ENCODE assay signal across 20 cellular contexts in the genomic region with DNA sequence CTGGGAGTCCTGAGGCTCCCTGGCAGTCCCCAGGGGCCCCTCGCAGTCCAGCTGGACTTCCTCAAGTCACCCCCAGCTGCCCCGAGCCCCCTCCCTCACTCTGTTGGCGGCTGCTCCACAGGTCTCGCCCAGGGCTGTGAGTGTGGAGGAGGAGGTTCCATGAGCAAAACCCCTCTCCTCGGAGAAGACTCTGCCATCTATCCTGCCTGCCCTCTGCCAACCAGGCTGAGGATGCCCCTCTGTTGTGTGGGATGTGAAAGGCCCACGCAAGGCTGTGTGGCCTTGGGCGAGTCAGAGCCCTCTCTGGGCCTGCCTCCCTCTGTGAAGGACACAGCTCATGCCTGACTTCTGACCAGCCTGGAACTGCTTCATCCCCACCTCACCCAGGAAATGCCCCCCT. TPM values are rescaled to one million over a fixed set of nuclear protein-coding genes. Genes with fewer than 3 reads are reported as not detected.
DNase-seq lines count a peak whose midpoint lies in the region; ATAC-seq and TF ChIP-seq lines count a peak whose summit lies in the region.
"Had no signal": no experiment of that assay in that cellular context is flagged by ENCODE, and none has a peak within 500 bp of the region (broad histone marks: within the 10 kb centered on the region; RNA-seq: fewer than 3 reads in every experiment).

No MANE protein-coding gene starts in this region.

- peak overlapping the region in 4 of 5 experiments; percentile 21 to 92 (median 72) for H3K27ac Mint-ChIP-seq in brain
- H3K27ac Mint-ChIP-seq in neural progenitor cell, result peak overlapping the region; percentile 60
- H3K27ac Mint-ChIP-seq: activated CD4-positive, alpha-beta memory T cell treated with anti-CD3 and anti-CD28 coated beads, Interleukin-2, amount 10 ng/mL, durations not matched to agents 7 days and 5 days; CD4-positive, alpha-beta memory T cell; natural killer cell had no signal

- ATAC-seq in IMR-90 (ENCODE audit: low read depth) (no peak), HG03159 (IDR thresholded peaks at IDR 0.05; ENCODE audit: unreplicated experiment) (no peak), HG03521 (IDR thresholded peaks at IDR 0.05; ENCODE audit: unreplicated experiment) (no peak)
- ATAC-seq: activated CD4-positive, CD25-positive, alpha-beta regulatory T cell treated with anti-CD3 and anti-CD28 coated beads, Interleukin-2, amount 50 U/mL, for 24 hours; natural killer cell had no signal

- BruUV-seq in IMR-90 (replicated peaks; lab: Mats Ljungman, UMichigan), result no TSS peak

- peak overlapping the region; percentile 48; the same call in 1 of the 2 replicates for H2BK20ac ChIP-seq in IMR-90 (ENCODE audit: low read depth, low read length)

- H3K4me3 Mint-ChIP-seq in brain, result peak overlapping the region in 1 of 5 experiments; percentile 42
- H3K4me3 Mint-ChIP-seq in neural progenitor cell, result no peak overlapping the region
- H3K4me3 Mint-ChIP-seq: activated CD4-positive, alpha-beta memory T cell treated with anti-CD3 and anti-CD28 coated beads, Interleukin-2, amount 10 ng/mL, durations not matched to agents 7 days and 5 days; CD4-positive, alpha-beta memory T cell; natural killer cell had no signal

- H2BK120ac ChIP-seq in IMR-90 (ENCODE audit: low read depth, low read length), result peak overlapping the region; percentile 69

- no peak overlapping the region for H2AFZ ChIP-seq in ACC112 (ENCODE audit: low read length, unreplicated experiment)
- H2AFZ ChIP-seq in IMR-90 (replicated peaks; ENCODE audit: low read length, poor library complexity), result peak overlapping the region; percentile 85
- H2AFZ ChIP-seq in neural progenitor cell (replicated peaks), result no peak overlapping the region

- H3K27me3 ChIP-seq in ACC112 (ENCODE audit: insufficient read depth, low read length) (no peaks in the 10 kb centered on the region), IMR-90 (ENCODE audit: control insufficient read depth, insufficient read depth, low read length) (no peaks in the 10 kb centered on the region), neural progenitor cell (peaks cover 12% of the 10 kb centered on the region)
- H3K27me3 ChIP-seq: esophagus muscularis mucosa, sigmoid colon had no signal

- H3K56ac ChIP-seq in IMR-90 (ENCODE audit: extremely low read depth, insufficient read depth, low read length), result no peak overlapping the region

- H3K9me3 ChIP-seq in IMR-90 (ENCODE audit: control insufficient read depth, insufficient read depth, low read length) (no peaks in the 10 kb centered on the region), neural progenitor cell (ENCODE audit: low read depth) (no peaks in the 10 kb centered on the region)
- H3K9me3 ChIP-seq: esophagus muscularis mucosa, HAP-1, sigmoid colon had no signal

- H3K9ac ChIP-seq in IMR-90 (ENCODE audit: low read depth, low read length), result no peak overlapping the region
- H3K9ac ChIP-seq in neural progenitor cell, result no peak overlapping the region

- peak overlapping the region; percentile 29; the same call in 1 of the 2 replicates for H4K5ac ChIP-seq in IMR-90 (ENCODE audit: low read depth, low read length)

- peak overlapping the region; percentile 84 for H2AK5ac ChIP-seq in IMR-90 (ENCODE audit: low read depth, low read length)

- H3K36me3 ChIP-seq in ACC112 (ENCODE audit: insufficient read depth, low read length) (no peaks in the 10 kb centered on the region), IMR-90 (ENCODE audit: control insufficient read depth, insufficient read depth, low read length) (no peaks in the 10 kb centered on the region), neural progenitor cell (no peaks in the 10 kb centered on the region)
- H3K36me3 ChIP-seq: esophagus muscularis mucosa, HAP-1, sigmoid colon had no signal

- H3K27ac ChIP-seq in ACC112 (ENCODE audit: low read depth, low read length), result peak overlapping the region; percentile 53; the same call in 1 of the 2 replicates
- no peak overlapping the region; the same call in 1 of the 2 replicates for H3K27ac ChIP-seq in IMR-90 (ENCODE audit: insufficient read depth, low read length)
- no peak overlapping the region for H3K27ac ChIP-seq in neural progenitor cell
- H3K27ac ChIP-seq: coronary artery had no signal

- H3K4ac ChIP-seq in IMR-90 (ENCODE audit: low read depth, low read length), result peak overlapping the region; percentile 74

- H2BK15ac ChIP-seq in IMR-90 (ENCODE audit: low read depth, low read length), result peak overlapping the region; percentile 86; the same call in 2 of the 3 replicates

- H3K9me1 ChIP-seq in IMR-90 (ENCODE audit: insufficient read depth, low read length), result peaks cover 18% of the 10 kb centered on the region

- peak overlapping the region; percentile 25 for H2BK5ac ChIP-seq in IMR-90 (ENCODE audit: low read depth, low read length, poor library complexity, severe bottlenecking)

- no CpG with 5 or more reads among the region's 7 CpGs for WGBS in IMR-90 (ENCODE audit: extremely low coverage in 2 of 2, insufficient read length in 1 of 2), 2 experiments

- H3K4me3 ChIP-seq in ACC112 (ENCODE audit: low read depth, low read length) (no peak overlapping the region), IMR-90 (ENCODE audit: insufficient read depth, low read depth, low read length) (no peak overlapping the region), neural progenitor cell (no peak overlapping the region)
- H3K4me3 ChIP-seq: coronary artery, esophagus muscularis mucosa, HAP-1, sigmoid colon had no signal

- POLR2A ChIA-PET in IMR-90 (lab: Charles Lee; ENCODE audit: unreplicated experiment), result no interaction called here

- in situ Hi-C loops in IMR-90 (cut with MboI; ENCODE audit: low sequenced_read_pairs), result no loop called here

- no peaks in the 10 kb centered on the region for H3K79me2 ChIP-seq in ACC112 (ENCODE audit: control insufficient read depth, insufficient read depth, low read length, unreplicated experiment)
- no peaks in the 10 kb centered on the region for H3K79me2 ChIP-seq in neural progenitor cell (ENCODE audit: low read depth)

- H3K4me1 Mint-ChIP-seq in brain, result peaks cover 88% of the 10 kb centered on the region
- H3K4me1 Mint-ChIP-seq in neural progenitor cell, result peaks cover 68% of the 10 kb centered on the region

- H4K20me1 ChIP-seq in IMR-90 (ENCODE audit: insufficient read depth, low read length) (no peaks in the 10 kb centered on the region), neural progenitor cell (ENCODE audit: low read depth) (peaks cover 10% of the 10 kb centered on the region)

- peak overlapping the region; percentile 86 for H2AK9ac ChIP-seq in IMR-90 (replicated peaks; ENCODE audit: low read depth, low read length, poor library complexity)

- peaks cover 18% of the 10 kb centered on the region for H3K27me3 Mint-ChIP-seq in brain
- peaks cover 26% of the 10 kb centered on the region for H3K27me3 Mint-ChIP-seq in neural progenitor cell (ENCODE audit: insufficient read depth, low read depth)

- H3K36me3 Mint-ChIP-seq in brain, result no peaks in the 10 kb centered on the region
- no peaks in the 10 kb centered on the region for H3K36me3 Mint-ChIP-seq in neural progenitor cell
- H3K36me3 Mint-ChIP-seq: CD4-positive, alpha-beta memory T cell; natural killer cell had no signal

- TF ChIP-seq CTCF in IMR-90 (conservative IDR thresholded peaks at IDR 0.05; ENCODE audit: low read depth, low read length) (no peak), brain (conservative IDR thresholded peaks at IDR 0.05) (no peak), neural progenitor cell (IDR thresholded peaks at IDR 0.05) (no peak)

- no peaks in the 10 kb centered on the region for H3K79me1 ChIP-seq in IMR-90 (ENCODE audit: low read depth in 1 of 2, low read length in 2 of 2)

- peaks cover 25% of the 10 kb centered on the region for H3K4me1 ChIP-seq in ACC112 (ENCODE audit: control insufficient read depth, insufficient read depth, low read length, unreplicated experiment)
- peaks cover 39% of the 10 kb centered on the region for H3K4me1 ChIP-seq in IMR-90 (ENCODE audit: control insufficient read depth, insufficient read depth, low read length)
- H3K4me1 ChIP-seq in neural progenitor cell, result peaks cover 42% of the 10 kb centered on the region

- peak overlapping the region; percentile 72 for H3K14ac ChIP-seq in IMR-90 (replicated peaks; ENCODE audit: low read depth, low read length)

- intact Hi-C loops in IMR-90 (cut with micrococcal nuclease), result no loop called here

- H3K23ac ChIP-seq in IMR-90 (ENCODE audit: low read depth, low read length), result no peak overlapping the region

- peaks cover 0 to 2% (median 0%) of the 10 kb centered on the region in 5 experiments for H3K9me3 Mint-ChIP-seq in brain
- peaks cover 4% of the 10 kb centered on the region for H3K9me3 Mint-ChIP-seq in neural progenitor cell
- H3K9me3 Mint-ChIP-seq: activated CD4-positive, alpha-beta memory T cell treated with anti-CD3 and anti-CD28 coated beads, Interleukin-2, amount 10 ng/mL, durations not matched to agents 7 days and 5 days; CD4-positive, alpha-beta memory T cell; natural killer cell had no signal

- H3K4me2 ChIP-seq in IMR-90 (ENCODE audit: low read depth, low read length) (no peak overlapping the region), neural progenitor cell (no peak overlapping the region)

- TF ChIP-seq POLR2A in IMR-90 (IDR thresholded peaks at IDR 0.05; ENCODE audit: low read depth, low read length), result no peak

- TF ChIP-seq RAD21 in IMR-90 (IDR thresholded peaks at IDR 0.05; ENCODE audit: low read length), result no peak

- peak overlapping the region; percentile 38 to 74 for H4K8ac ChIP-seq in IMR-90 (ENCODE audit: low read depth in 2 of 2, low read length in 2 of 2)

- H4K91ac ChIP-seq in IMR-90 (ENCODE audit: insufficient read depth, low read depth, low read length), result peak overlapping the region; percentile 81

- DNase-seq in IMR-90 (no peak), neural progenitor cell (ENCODE audit: low spot score) (no peak), HuH-7 (ENCODE audit: low spot score) (no peak), C1 segment of cervical spinal cord (lab: John Stamatoyannopoulos, UW) (no peak)
- DNase-seq: activated CD4-positive, alpha-beta memory T cell treated with anti-CD3 and anti-CD28 coated beads, Interleukin-2, amount 10 ng/mL, durations not matched to agents 7 days and 5 days; activated gamma-delta T cell treated with Interleukin-2 at 50 U/mL for 16 hours; CD4-positive, alpha-beta memory T cell; natural killer cell had no signal

- dilution Hi-C loops in IMR-90 (cut with HindIII; ENCODE audit: low sequenced_read_pairs, unreplicated experiment), result no loop called here

- CTCF ChIA-PET in IMR-90 (lab: Yijun Ruan, JAX), result interaction anchor here (0.5 to 0.9 kb wide), 2 partner anchors 41 to 422 kb away, joined by 3 to 4 read pairs; no protein-coding TSS in a partner anchor

- peak overlapping the region; percentile 68; the same call in 1 of the 2 replicates for H3K18ac ChIP-seq in IMR-90 (ENCODE audit: low read depth, low read length)

- peaks cover 30% of the 10 kb centered on the region for H3F3A ChIP-seq in neural progenitor cell (ENCODE audit: low read depth)

RNA-seq across cellular contexts. Expression of a gene that starts 0.4 kb away (rescaled TPM):
- not detected in 2 replicates for total RNA-seq in IMR-90 (2012; rRNA removed)
- polyA plus RNA-seq in IMR-90 (2012; rRNA removed), result 0.22 and 0.27 TPM in 2 replicates
- polyA plus RNA-seq in IMR-90 (2012; cell fraction: cytosol; rRNA removed), result 0.05 and 0.14 TPM in 2 replicates
- polyA plus RNA-seq in IMR-90 (2012; cell fraction: nucleus; rRNA removed; ENCODE audit: low replicate concordance), result 0.69 and 1.0 TPM in 2 replicates
- polyA plus RNA-seq in brain (ENCODE audit: insufficient read depth, low read depth, low replicate concordance), result not detected
- total RNA-seq in neural progenitor cell (ENCODE audit: low replicate concordance), result not detected in 2 replicates
- total RNA-seq: activated CD4-positive, alpha-beta memory T cell treated with anti-CD3 and anti-CD28 coated beads, Interleukin-2, amount 10 ng/mL, durations not matched to agents 7 days and 5 days; CD4-positive, alpha-beta memory T cell; frontal cortex; M059J; mesenteric fat pad had no signal
- polyA plus RNA-seq: CD4-positive, alpha-beta memory T cell had no signal
